23 cellular contexts compared by ENCODE assay signal in the genomic region with DNA sequence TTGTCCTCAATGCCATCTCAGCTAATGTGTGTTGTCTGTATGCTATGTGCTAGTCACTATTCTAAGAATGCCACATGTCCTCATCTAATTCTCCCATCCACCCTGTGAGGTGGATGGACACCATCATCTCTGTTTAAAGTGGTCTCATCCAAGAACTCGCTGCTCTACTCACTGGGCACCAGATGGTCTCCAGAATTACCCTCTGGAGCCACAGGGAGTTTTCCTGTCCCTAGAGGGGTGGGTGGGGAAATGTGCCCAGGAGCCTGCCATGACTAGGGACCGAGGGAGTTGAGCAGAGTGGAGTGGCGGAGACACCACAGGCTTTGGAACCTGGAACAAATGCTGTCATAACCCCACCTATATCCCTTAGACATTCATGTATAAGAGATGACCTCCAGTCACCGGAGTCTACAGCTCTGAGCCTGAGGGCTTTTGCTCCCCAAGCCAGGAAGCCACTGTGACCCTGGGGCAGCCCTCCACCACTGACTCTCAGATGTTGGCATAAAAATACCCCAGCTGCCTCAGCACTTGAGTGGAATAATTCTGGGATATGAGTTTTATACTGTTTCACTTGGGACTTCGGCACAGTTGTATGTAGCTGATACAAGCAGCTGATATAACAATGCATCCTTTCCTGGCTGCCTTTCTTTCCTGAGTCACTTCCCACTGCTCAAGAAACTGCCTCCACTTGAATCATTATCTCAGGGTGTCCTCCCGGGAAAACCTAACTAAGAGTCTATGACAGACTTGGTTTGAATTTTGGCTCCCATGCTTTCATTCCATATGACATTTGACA.
"Had no signal": no experiment of that assay in that cellular context is flagged by ENCODE, and none has a peak within 500 bp of the region (broad histone marks: within the 10 kb centered on the region; RNA-seq: fewer than 3 reads in every experiment).

No MANE protein-coding gene starts in this region.

- H3K4me3 ChIP-seq: coronary artery, dorsolateral prefrontal cortex, esophagus squamous epithelium, heart left ventricle, lung, right atrium auricular region, smooth muscle cell, stomach, thoracic aorta, transverse colon had no signal

- H3K27ac ChIP-seq: coronary artery, epithelial cell of prostate, esophagus squamous epithelium, foreskin keratinocyte, heart left ventricle, right atrium auricular region, stomach, thoracic aorta, transverse colon had no signal

- H3K27me3 ChIP-seq: dorsolateral prefrontal cortex, esophagus squamous epithelium, foreskin keratinocyte, heart left ventricle, right atrium auricular region, stomach, transverse colon had no signal

- H3K36me3 ChIP-seq: esophagus squamous epithelium, heart left ventricle, right atrium auricular region, stomach, thoracic aorta, transverse colon had no signal

- H3K4me1 ChIP-seq: esophagus squamous epithelium, foreskin keratinocyte, heart left ventricle, right atrium auricular region, stomach, transverse colon had no signal

- H3K9me3 ChIP-seq: esophagus squamous epithelium, heart left ventricle, right atrium auricular region, stomach, thoracic aorta, transverse colon had no signal

- DNase-seq: central memory CD4-positive, alpha-beta T cell; dorsolateral prefrontal cortex; effector CD8-positive, alpha-beta T cell; esophagus squamous epithelium; foreskin keratinocyte; heart left ventricle; hippocampal formation; left colon; left ventricle myocardium superior; mesendoderm; naive thymus-derived CD4-positive, alpha-beta T cell; nephron progenitor cell; stimulated activated CD4-positive, alpha-beta T cell treated with anti-CD3 and anti-CD28 coated beads, Interleukin-4, amount 100 ng/mL, for 1 hour; stimulated activated CD8-positive, alpha-beta memory T cell treated with anti-CD3 and anti-CD28 coated beads, Interleukin-4, amount 100 ng/mL, for 48 hours; stomach; substantia nigra; transverse colon had no signal
